ENCODE assay signal across 10 cellular contexts in genomic region chr5:74127377-74128338, GRCh38.
A peak's percentile ranks its signal among the peaks of the same experiment; 100 is the strongest.
DNase-seq lines count a peak whose midpoint lies in the region; ATAC-seq and TF ChIP-seq lines count a peak whose summit lies in the region.
"Had no signal": no experiment of that assay in that cellular context is flagged by ENCODE, and none has a peak within 500 bp of the region (broad histone marks: within the 10 kb centered on the region; RNA-seq: fewer than 3 reads in every experiment).

No MANE protein-coding gene starts in this region.

- H4K91ac ChIP-seq in neuronal stem cell (ENCODE audit: low read depth, low read length, poor library complexity) = peak overlapping the region; percentile 50

- H2BK5ac ChIP-seq in neuronal stem cell (ENCODE audit: low read length) = no peak overlapping the region

- H3K4me3 ChIP-seq in duodenal mucosa (ENCODE audit: low read depth in 1 of 2, low read length in 2 of 2) (peak overlapping the region; percentile 1 to 34), neuronal stem cell (ENCODE audit: low read length in 2 of 2) (no peak overlapping the region)
- H3K4me3 ChIP-seq: GM12878 had no signal

- H3K18ac ChIP-seq in neuronal stem cell (ENCODE audit: low read length) = peak overlapping the region; percentile 62

- no peak overlapping the region for H3K9ac ChIP-seq in duodenal mucosa (ENCODE audit: low read depth in 1 of 2, low read length in 2 of 2)
- H3K9ac ChIP-seq in neuronal stem cell (ENCODE audit: low read depth, low read length, poor library complexity) = peak overlapping the region; percentile 10

- H3K9me3 ChIP-seq in duodenal mucosa (ENCODE audit: control insufficient read depth in 1 of 2, low read length in 2 of 2) (no peaks in the 10 kb centered on the region), neuronal stem cell (replicated peaks in 1 of 2; ENCODE audit: control insufficient read depth in 2 of 2, insufficient read depth in 1 of 2, low read depth in 1 of 2, low read length in 2 of 2) (no peaks in the 10 kb centered on the region)

- peak overlapping the region; percentile 31 for H2AFZ ChIP-seq in neuronal stem cell (ENCODE audit: low read length)

- H3K36me3 ChIP-seq in duodenal mucosa (ENCODE audit: control insufficient read depth in 1 of 2, insufficient read depth in 2 of 2, low read length in 2 of 2) = no peaks in the 10 kb centered on the region
- H3K36me3 ChIP-seq in neuronal stem cell (replicated peaks in 1 of 2; ENCODE audit: control insufficient read depth in 2 of 2, insufficient read depth in 2 of 2, low read length in 2 of 2) = no peaks in the 10 kb centered on the region

- H4K8ac ChIP-seq in neuronal stem cell (ENCODE audit: low read depth, low read length) = no peak overlapping the region

- no peak overlapping the region for H3K27ac ChIP-seq in duodenal mucosa (ENCODE audit: low read depth, low read length)
- H3K27ac ChIP-seq in neuronal stem cell (replicated peaks; ENCODE audit: low read length) = no peak overlapping the region

- H3K4ac ChIP-seq in neuronal stem cell (ENCODE audit: low read length) = no peak overlapping the region

- H2AK5ac ChIP-seq in neuronal stem cell (ENCODE audit: low read depth, low read length) = peak overlapping the region; percentile 35

- H3K4me1 ChIP-seq in duodenal mucosa (ENCODE audit: control insufficient read depth in 1 of 2, insufficient read depth in 2 of 2, low read length in 2 of 2) (peaks cover 13 to 14% of the 10 kb centered on the region in 2 donors), neuronal stem cell (ENCODE audit: control insufficient read depth in 2 of 2, insufficient read depth in 1 of 2, low read depth in 1 of 2, low read length in 2 of 2) (peaks cover 19% of the 10 kb centered on the region in 2 donors)

- H3K79me1 ChIP-seq in neuronal stem cell (ENCODE audit: low read depth, low read length) = no peaks in the 10 kb centered on the region

- TF ChIP-seq POLR2A in erythroblast (IDR thresholded peaks at IDR 0.05; ENCODE audit: low read length) = no peak

- ATAC-seq in GM21360 (IDR thresholded peaks at IDR 0.05; ENCODE audit: unreplicated experiment) (no peak), GM21619 (IDR thresholded peaks at IDR 0.05; ENCODE audit: unreplicated experiment) (no peak)
- ATAC-seq: GM12878 had no signal

- H3K27me3 ChIP-seq in duodenal mucosa (ENCODE audit: control insufficient read depth in 1 of 2, insufficient read depth in 2 of 2, low read length in 2 of 2) (no peaks in the 10 kb centered on the region), neuronal stem cell (ENCODE audit: control insufficient read depth in 3 of 3, insufficient read depth in 3 of 3, low read depth in 1 of 3, low read length in 3 of 3) (no peaks in the 10 kb centered on the region)

- H2BK15ac ChIP-seq in neuronal stem cell (ENCODE audit: low read length) = no peak overlapping the region

- DNase-seq in DMS153 (lab: John Stamatoyannopoulos, UW) = peak; percentile 44
- DNase-seq in NCI-H2029 treated with DMSO at 0.1 percent for 48 hours (lab: John Stamatoyannopoulos, UW) = peak; percentile 90
- no peak for DNase-seq in neuronal stem cell (ENCODE audit: low spot score)
- DNase-seq in erythroblast (lab: John Stamatoyannopoulos, UW) = no peak
- DNase-seq in epidermal melanocyte (ENCODE audit: insufficient read length, low spot score) = no peak
- DNase-seq: hippocampal formation had no signal

- no peak overlapping the region for H3K4me2 ChIP-seq in neuronal stem cell (ENCODE audit: insufficient read depth, low read length, poor library complexity, severe bottlenecking)

- no peak overlapping the region for H3K23ac ChIP-seq in neuronal stem cell (ENCODE audit: low read depth, low read length, poor library complexity)

- H2BK12ac ChIP-seq in neuronal stem cell (ENCODE audit: low read length) = no peak overlapping the region

- no CpG with 5 or more reads among the region's 9 CpGs for WGBS in neuronal stem cell (ENCODE audit: extremely low coverage in 2 of 2, insufficient read length in 2 of 2, insufficient replicate concordance in 1 of 2), 2 donors

- no peak overlapping the region for H3K14ac ChIP-seq in neuronal stem cell (ENCODE audit: low read length)

- H2BK120ac ChIP-seq in neuronal stem cell (ENCODE audit: low read depth, low read length) = no peak overlapping the region

Comparison
In these comparisons a context has a peak if more than half of its experiments do, and no peak if none do; other contexts are left out.
1. DNase-seq: peak in DMS153 (single experiment) and NCI-H2029 treated with DMSO at 0.1 percent for 48 hours (single experiment); none in neuronal stem cell (single experiment), erythroblast (0 of 2) and epidermal melanocyte (single experiment).
2. H3K4me3 ChIP-seq: peak in duodenal mucosa (2 of 2); none in neuronal stem cell (0 of 2).